ENCODE assay signal across 10 cellular contexts in the genomic region with DNA sequence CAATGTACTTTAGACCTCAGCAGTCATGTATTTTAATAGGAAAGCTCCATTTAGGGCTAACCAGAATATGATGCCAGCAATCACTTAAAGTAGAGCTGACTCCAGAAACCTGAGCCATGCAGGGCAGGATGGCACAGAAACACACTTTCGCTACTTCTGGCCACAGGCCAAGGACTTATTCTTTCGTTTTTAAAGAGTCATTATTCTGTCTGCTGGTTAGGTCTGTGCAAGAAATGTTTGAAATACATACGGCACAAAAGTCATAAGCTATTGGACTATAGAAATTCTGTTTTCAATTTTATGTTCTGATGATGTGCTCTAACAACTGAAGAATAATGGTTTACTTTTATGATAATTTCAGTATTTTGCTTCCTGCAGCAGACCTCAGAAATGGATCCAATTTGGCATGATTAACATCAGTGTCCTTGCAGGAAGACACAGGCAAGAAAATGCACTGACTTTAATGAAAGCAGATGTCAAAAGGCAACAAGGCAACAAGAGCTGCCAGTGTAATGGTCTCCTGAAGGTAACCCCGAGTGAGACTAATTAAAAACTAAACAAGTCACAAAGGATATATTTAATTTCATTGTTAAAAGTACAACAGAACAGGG.
DNase-seq lines count a peak whose midpoint lies in the region; ATAC-seq and TF ChIP-seq lines count a peak whose summit lies in the region.
"Had no signal": no experiment of that assay in that cellular context is flagged by ENCODE, and none has a peak within 500 bp of the region (broad histone marks: within the 10 kb centered on the region; RNA-seq: fewer than 3 reads in every experiment).

No MANE protein-coding gene starts in this region.

- peaks cover 0 to 3% (median 0%) of the 10 kb centered on the region in 5 donors for H3K36me3 Mint-ChIP-seq in naive thymus-derived CD4-positive, alpha-beta T cell
- H3K36me3 Mint-ChIP-seq in activated CD4-positive, alpha-beta T cell treated with anti-CD3 and anti-CD28 coated beads, Interleukin-2, amount 10 ng/mL, durations not matched to agents 24 days and 14 days (ENCODE audit: low read depth): no peaks in the 10 kb centered on the region

- ATAC-seq in psoas muscle: no peak
- no peak for ATAC-seq in naive thymus-derived CD4-positive, alpha-beta T cell

- DNase-seq in DMS 273 (lab: John Stamatoyannopoulos, UW; ENCODE audit: unreplicated experiment): peak; percentile 87
- peak; percentile 74 for DNase-seq in NCI-H2171 (lab: John Stamatoyannopoulos, UW)
- DNase-seq in dorsolateral prefrontal cortex: no peak
- peak in 1 of 2 donors; percentile 10 for DNase-seq in psoas muscle
- no peak for DNase-seq in naive thymus-derived CD4-positive, alpha-beta T cell
- no peak for DNase-seq in CD1c-positive myeloid dendritic cell (ENCODE audit: extremely low spot score)
- no peak for DNase-seq in NK-92 treated with Interleukin-12 subunit alpha and Interleukin-12 subunit beta, amount 100 ng/mL, for 24 hours (lab: John Stamatoyannopoulos, UW)
- no peak for DNase-seq in activated CD4-positive, alpha-beta T cell treated with anti-CD3 and anti-CD28 coated beads, Interleukin-2, amount 10 ng/mL, durations not matched to agents 24 days and 14 days
- DNase-seq: stimulated activated CD4-positive, alpha-beta T cell treated with anti-CD3 and anti-CD28 coated beads, Interleukin-2, amount 100 ng/mL, for 24 hours; T-helper 1 cell had no signal

- intact Hi-C loops in dorsolateral prefrontal cortex (cut with DNase I): no loop called here
- intact Hi-C loops in psoas muscle (cut with DNase I): no loop called here
- intact Hi-C loops in naive thymus-derived CD4-positive, alpha-beta T cell (cut with micrococcal nuclease): no loop called here
- intact Hi-C loops in activated CD4-positive, alpha-beta T cell treated with anti-CD3 and anti-CD28 coated beads, Interleukin-2, amount 10 ng/mL, durations not matched to agents 24 days and 14 days (cut with micrococcal nuclease): no loop called here

- peak overlapping the region in 3 of 59 donors; percentile 3 to 29 (median 11) for H3K27ac ChIP-seq in dorsolateral prefrontal cortex
- H3K27ac ChIP-seq in psoas muscle: no peak overlapping the region
- H3K27ac ChIP-seq in naive thymus-derived CD4-positive, alpha-beta T cell (ENCODE audit: low read depth, low read length): no peak overlapping the region

- no peak overlapping the region for H3K27ac Mint-ChIP-seq in naive thymus-derived CD4-positive, alpha-beta T cell
- no peak overlapping the region for H3K27ac Mint-ChIP-seq in activated CD4-positive, alpha-beta T cell treated with anti-CD3 and anti-CD28 coated beads, Interleukin-2, amount 10 ng/mL, durations not matched to agents 24 days and 14 days

- H3K9me3 Mint-ChIP-seq in naive thymus-derived CD4-positive, alpha-beta T cell: no peaks in the 10 kb centered on the region
- no peaks in the 10 kb centered on the region for H3K9me3 Mint-ChIP-seq in activated CD4-positive, alpha-beta T cell treated with anti-CD3 and anti-CD28 coated beads, Interleukin-2, amount 10 ng/mL, durations not matched to agents 24 days and 14 days

- 11 to 17% (median 11%) methylated on average over 4 of the region's 4 CpGs for WGBS in psoas muscle, 3 donors

- CTCF ChIA-PET in naive thymus-derived CD4-positive, alpha-beta T cell (lab: Charles Lee): no interaction called here

- no peaks in the 10 kb centered on the region for H3K27me3 Mint-ChIP-seq in naive thymus-derived CD4-positive, alpha-beta T cell
- H3K27me3 Mint-ChIP-seq in activated CD4-positive, alpha-beta T cell treated with anti-CD3 and anti-CD28 coated beads, Interleukin-2, amount 10 ng/mL, durations not matched to agents 24 days and 14 days: peaks cover 5% of the 10 kb centered on the region

- H3K27me3 ChIP-seq in dorsolateral prefrontal cortex (no peaks in the 10 kb centered on the region), psoas muscle (ENCODE audit: insufficient read depth in 3 of 3, low read length in 2 of 3) (no peaks in the 10 kb centered on the region)
- no peaks in the 10 kb centered on the region for H3K27me3 ChIP-seq in naive thymus-derived CD4-positive, alpha-beta T cell (ENCODE audit: control insufficient read depth in 2 of 2, insufficient read depth in 2 of 2, low read length in 2 of 2)

- no peaks in the 10 kb centered on the region for H3K9me3 ChIP-seq in psoas muscle
- H3K9me3 ChIP-seq in naive thymus-derived CD4-positive, alpha-beta T cell (ENCODE audit: control insufficient read depth in 2 of 3, low read length in 3 of 3): no peaks in the 10 kb centered on the region

- no peaks in the 10 kb centered on the region for H3K36me3 ChIP-seq in psoas muscle (ENCODE audit: insufficient read depth in 1 of 2, low read depth in 1 of 2)
- no peaks in the 10 kb centered on the region for H3K36me3 ChIP-seq in naive thymus-derived CD4-positive, alpha-beta T cell (ENCODE audit: control insufficient read depth in 2 of 3, insufficient read depth in 3 of 3, low read length in 3 of 3)

- H3K4me1 ChIP-seq in psoas muscle: peaks cover 3% of the 10 kb centered on the region
- no peaks in the 10 kb centered on the region for H3K4me1 ChIP-seq in naive thymus-derived CD4-positive, alpha-beta T cell (ENCODE audit: control insufficient read depth in 2 of 2, insufficient read depth in 2 of 2, low read length in 2 of 2)

- POLR2A ChIA-PET in naive thymus-derived CD4-positive, alpha-beta T cell (lab: Charles Lee): no interaction called here

- no peak for TF ChIP-seq CTCF in dorsolateral prefrontal cortex (IDR thresholded peaks at IDR 0.05 in 54 of 56, conservative IDR thresholded peaks at IDR 0.05 in 2 of 56; ENCODE audit: low read depth in 1 of 56, partially characterized antibody in 56 of 56)
- TF ChIP-seq CTCF in psoas muscle (IDR thresholded peaks at IDR 0.05): no peak

- no peak overlapping the region for H3K4me3 Mint-ChIP-seq in naive thymus-derived CD4-positive, alpha-beta T cell
- H3K4me3 Mint-ChIP-seq in activated CD4-positive, alpha-beta T cell treated with anti-CD3 and anti-CD28 coated beads, Interleukin-2, amount 10 ng/mL, durations not matched to agents 24 days and 14 days: no peak overlapping the region

- no peaks in the 10 kb centered on the region for H3K4me1 Mint-ChIP-seq in naive thymus-derived CD4-positive, alpha-beta T cell
- H3K4me1 Mint-ChIP-seq in activated CD4-positive, alpha-beta T cell treated with anti-CD3 and anti-CD28 coated beads, Interleukin-2, amount 10 ng/mL, durations not matched to agents 24 days and 14 days: no peaks in the 10 kb centered on the region

- H3K4me3 ChIP-seq in dorsolateral prefrontal cortex (peak overlapping the region in 55 of 59 donors; percentile 3 to 63 (median 39)), psoas muscle (peak overlapping the region; percentile 49)
- no peak overlapping the region for H3K4me3 ChIP-seq in naive thymus-derived CD4-positive, alpha-beta T cell (ENCODE audit: low read length)

Comparison
In these comparisons a context has a peak if more than half of its experiments do, and no peak if none do; other contexts are left out.
1. DNase-seq: peak in DMS 273 (single experiment) and NCI-H2171 (single experiment); none in dorsolateral prefrontal cortex (0 of 10), naive thymus-derived CD4-positive, alpha-beta T cell (0 of 9), CD1c-positive myeloid dendritic cell (single experiment), NK-92 treated with Interleukin-12 subunit alpha and Interleukin-12 subunit beta, amount 100 ng/mL, for 24 hours (single experiment) and activated CD4-positive, alpha-beta T cell treated with anti-CD3 and anti-CD28 coated beads, Interleukin-2, amount 10 ng/mL, durations not matched to agents 24 days and 14 days (single experiment).